14 cellular contexts compared by ENCODE assay signal in genomic region chr9:68741234-68741633, GRCh38. TPM values are rescaled to one million over a fixed set of nuclear protein-coding genes. Genes with fewer than 3 reads are reported as not detected.
DNase-seq lines count a peak whose midpoint lies in the region; ATAC-seq and TF ChIP-seq lines count a peak whose summit lies in the region.
"Had no signal": no experiment of that assay in that cellular context is flagged by ENCODE, and none has a peak within 500 bp of the region (broad histone marks: within the 10 kb centered on the region; RNA-seq: fewer than 3 reads in every experiment).

No MANE protein-coding gene starts in this region.

- no peaks in the 10 kb centered on the region for H3K27me3 ChIP-seq in heart left ventricle
- H3K27me3 ChIP-seq in hepatocyte: no peaks in the 10 kb centered on the region

- H4K20me1 ChIP-seq in hepatocyte (ENCODE audit: insufficient read depth, poor library complexity, severe bottlenecking): no peaks in the 10 kb centered on the region

- H3K36me3 ChIP-seq in heart left ventricle (no peaks in the 10 kb centered on the region), hepatocyte (replicated peaks; ENCODE audit: insufficient read depth, low read depth) (no peaks in the 10 kb centered on the region)

- DNase-seq in heart left ventricle: no peak
- DNase-seq in hepatocyte (ENCODE audit: low spot score): no peak
- peak; percentile 7 for DNase-seq in pons (ENCODE audit: low spot score)
- DNase-seq in mucosa of gallbladder (ENCODE audit: low spot score): no peak
- DNase-seq in activated CD4-positive, alpha-beta T cell treated with anti-CD3 and anti-CD28 coated beads for 48 hours: no peak
- DNase-seq in DMS 273 treated with DMSO at 0.1 percent for 48 hours (lab: John Stamatoyannopoulos, UW): no peak
- DNase-seq: COR-L47, EL, GOT3, KBM-7, NCI-H1436, NCI-H2171 treated with DMSO at 0.1 percent for 48 hours, NCI-H774 had no signal

- peaks cover 20% of the 10 kb centered on the region for H3K79me2 ChIP-seq in hepatocyte

- ATAC-seq in heart left ventricle: peak; percentile 41 to 69 (median 52)
- ATAC-seq in HG03457 (IDR thresholded peaks at IDR 0.05; ENCODE audit: unreplicated experiment): no peak

- WGBS in heart left ventricle, 4 donors: 48 to 64% (median 55%) methylated on average over 4 of the region's 4 CpGs
- 96% methylated on average over 4 of the region's 4 CpGs for WGBS in hepatocyte (ENCODE audit: low lambda C conversion rate, missing lambda C conversion rate)

- intact Hi-C loops in heart left ventricle (cut with DNase I): loop anchor here in 1 of 10 donors (10.0 kb wide), 1 partner anchor 84 kb away; no protein-coding TSS in a partner anchor

- H3K4me1 ChIP-seq in heart left ventricle (peaks cover 0 to 61% (median 19%) of the 10 kb centered on the region in 12 donors), hepatocyte (ENCODE audit: insufficient read depth) (peaks cover 16% of the 10 kb centered on the region)

- H3K9me2 ChIP-seq in hepatocyte (replicated peaks; ENCODE audit: insufficient read depth): no peaks in the 10 kb centered on the region

- peak overlapping the region in 11 of 12 donors; percentile 17 to 80 (median 58) for H3K27ac ChIP-seq in heart left ventricle
- H3K27ac ChIP-seq in hepatocyte: peak overlapping the region; percentile 85

- no peak overlapping the region for H2AFZ ChIP-seq in hepatocyte

- H3K4me3 ChIP-seq in heart left ventricle: no peak overlapping the region
- no peak overlapping the region for H3K4me3 ChIP-seq in hepatocyte

- peak overlapping the region; percentile 12 for H3K4me2 ChIP-seq in hepatocyte

- H3K9me3 ChIP-seq in heart left ventricle: no peaks in the 10 kb centered on the region
- no peaks in the 10 kb centered on the region for H3K9me3 ChIP-seq in hepatocyte (ENCODE audit: low read depth)

- no peak for TF ChIP-seq POLR2A in heart left ventricle (IDR thresholded peaks at IDR 0.05)

- no peak for TF ChIP-seq CTCF in heart left ventricle (IDR thresholded peaks at IDR 0.05)
- no peak for TF ChIP-seq CTCF in hepatocyte (IDR thresholded peaks at IDR 0.05; ENCODE audit: poor library complexity)

RNA-seq across cellular contexts. Expression of gene PIP5K1B, which starts 36.2 kb away (rescaled TPM):
- total RNA-seq in heart left ventricle (10 to 100 TPM; 28.0 to 68.0 (median 47.5) TPM), hepatocyte (10.2 and 11.1 TPM in 2 replicates), mucosa of gallbladder (14.0 TPM)
- polyA plus RNA-seq in heart left ventricle (10 to 100 TPM in 1 of 2 donors, 1 to 10 TPM in 1; 8.6 to 48.8 TPM), hepatocyte (2.5 and 3.7 TPM in 2 replicates)
